Comparison of ENCODE assay signal across 24 cellular contexts in the genomic region with DNA sequence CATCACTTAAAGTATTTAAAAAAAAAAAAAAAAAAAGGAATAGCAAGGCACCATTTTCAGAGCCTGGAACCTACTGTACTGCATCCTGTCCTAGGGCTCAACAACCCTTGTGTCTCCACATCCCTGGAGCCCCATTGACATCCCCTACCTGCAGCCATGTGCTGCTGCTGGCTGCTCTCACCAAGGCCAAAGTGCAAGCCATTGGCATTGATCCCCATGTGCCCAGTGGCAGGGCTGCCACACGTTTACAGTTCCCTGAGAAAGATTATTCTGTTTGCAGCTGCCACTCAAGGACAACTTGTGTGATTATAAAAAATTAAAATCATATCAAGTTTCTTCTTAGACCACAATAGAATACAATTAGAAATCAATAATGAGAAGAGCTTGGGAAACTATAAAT.
"Had no signal": no experiment of that assay in that cellular context is flagged by ENCODE, and none has a peak within 500 bp of the region (broad histone marks: within the 10 kb centered on the region; RNA-seq: fewer than 3 reads in every experiment).

No MANE protein-coding gene starts in this region.

- H3K27ac Mint-ChIP-seq: dendritic cell treated with granulocyte-macrophage colony-stimulating factor and Interleukin-4, amounts not matched to agents 40 ng/mL and 50 ng/mL, for 4 days; effector memory CD8-positive, alpha-beta T cell; endodermal cell had no signal

- H3K4me1 ChIP-seq: colonic mucosa, esophagus squamous epithelium, heart right ventricle, left lung, lower lobe of right lung had no signal

- H3K9me3 ChIP-seq: colonic mucosa, esophagus squamous epithelium, gastrocnemius medialis, left lung, lower lobe of right lung had no signal

- H3K9me3 Mint-ChIP-seq: dendritic cell treated with granulocyte-macrophage colony-stimulating factor and Interleukin-4, amounts not matched to agents 40 ng/mL and 50 ng/mL, for 4 days had no signal

- H3K4me3 ChIP-seq: colonic mucosa, esophagus squamous epithelium, gastrocnemius medialis, heart right ventricle, left lung, lower lobe of right lung had no signal

- H3K27ac ChIP-seq: colonic mucosa, epithelial cell of prostate, esophagus squamous epithelium, gastrocnemius medialis, heart right ventricle, left lung, lower lobe of right lung had no signal

- H3K4me3 Mint-ChIP-seq: dendritic cell treated with granulocyte-macrophage colony-stimulating factor and Interleukin-4, amounts not matched to agents 40 ng/mL and 50 ng/mL, for 4 days; effector memory CD8-positive, alpha-beta T cell; endodermal cell had no signal

- H3K36me3 ChIP-seq: colonic mucosa, esophagus squamous epithelium, gastrocnemius medialis, heart right ventricle, left lung, lower lobe of right lung had no signal

- H3K27me3 Mint-ChIP-seq: effector memory CD8-positive, alpha-beta T cell had no signal

- H3K27me3 ChIP-seq: colonic mucosa, esophagus squamous epithelium, gastrocnemius medialis, heart right ventricle, left lung had no signal

- ATAC-seq: effector memory CD8-positive, alpha-beta T cell; esophagus mucosa; gastrocnemius medialis; heart right ventricle; left colon; left lung; left ventricle myocardium superior; lower lobe of right lung had no signal

- DNase-seq: colonic mucosa; cortex of kidney; effector CD8-positive, alpha-beta T cell; effector memory CD8-positive, alpha-beta T cell; endodermal cell; erythroblast; esophagus squamous epithelium; foreskin fibroblast; foreskin melanocyte; gastrocnemius medialis; glutamatergic neuron; head of caudate nucleus; heart right ventricle; hippocampal formation; kidney glomerular epithelial cell; left colon; left lung; left ventricle myocardium superior; lower lobe of right lung; mesendoderm; midbrain had no signal
